Comparison of ENCODE assay signal across 28 cellular contexts in genomic region chr7:147428075-147428474, GRCh38.
"Had no signal": no experiment of that assay in that cellular context is flagged by ENCODE, and none has a peak within 500 bp of the region (broad histone marks: within the 10 kb centered on the region; RNA-seq: fewer than 3 reads in every experiment).

No MANE protein-coding gene starts in this region.

- FAIRE-seq: colon, endometrium, endothelial cell of umbilical vein, frontal cortex had no signal

- H3K9me3 ChIP-seq: colonic mucosa, esophagus muscularis mucosa, gastrocnemius medialis, gastroesophageal sphincter had no signal

- H3K27me3 Mint-ChIP-seq: dendritic cell treated with granulocyte-macrophage colony-stimulating factor and Interleukin-4, amounts not matched to agents 40 ng/mL and 50 ng/mL, for 4 days; effector memory CD8-positive, alpha-beta T cell had no signal

- H3K4me3 ChIP-seq: colonic mucosa, coronary artery, esophagus muscularis mucosa, esophagus squamous epithelium, gastrocnemius medialis, gastroesophageal sphincter, heart left ventricle, heart right ventricle, hepatocyte had no signal

- H3K79me2 ChIP-seq: hepatocyte had no signal

- H3K4me3 Mint-ChIP-seq: dendritic cell treated with granulocyte-macrophage colony-stimulating factor and Interleukin-4, amounts not matched to agents 40 ng/mL and 50 ng/mL, for 4 days; effector memory CD8-positive, alpha-beta T cell had no signal

- H3K27ac ChIP-seq: colonic mucosa, coronary artery, epithelial cell of prostate, esophagus muscularis mucosa, esophagus squamous epithelium, foreskin keratinocyte, gastrocnemius medialis, gastroesophageal sphincter, heart left ventricle, heart right ventricle, hepatocyte had no signal

- H3K36me3 ChIP-seq: colonic mucosa, esophagus muscularis mucosa, esophagus squamous epithelium, gastrocnemius medialis, gastroesophageal sphincter, heart left ventricle, heart right ventricle had no signal

- H3K27ac Mint-ChIP-seq: dendritic cell treated with granulocyte-macrophage colony-stimulating factor and Interleukin-4, amounts not matched to agents 40 ng/mL and 50 ng/mL, for 4 days; effector memory CD8-positive, alpha-beta T cell had no signal

- H3K27me3 ChIP-seq: colonic mucosa, esophagus muscularis mucosa, esophagus squamous epithelium, foreskin keratinocyte, gastrocnemius medialis, gastroesophageal sphincter, heart left ventricle, heart right ventricle, hepatocyte had no signal

- H3K4me2 ChIP-seq: hepatocyte had no signal

- H2AFZ ChIP-seq: hepatocyte had no signal

- ATAC-seq: effector memory CD8-positive, alpha-beta T cell; esophagus mucosa; foreskin keratinocyte; gastrocnemius medialis; gastroesophageal sphincter; heart left ventricle; heart right ventricle had no signal

- DNase-seq: colonic mucosa; cortex of kidney; dermis blood vessel endothelial cell; effector CD4-positive, alpha-beta T cell; effector CD8-positive, alpha-beta T cell; effector memory CD4-positive, alpha-beta T cell; effector memory CD8-positive, alpha-beta T cell; erythroblast; esophagus squamous epithelium; foreskin fibroblast; foreskin keratinocyte; foreskin melanocyte; gastrocnemius medialis; glutamatergic neuron; head of caudate nucleus; heart left ventricle; heart right ventricle had no signal

- H3K4me1 ChIP-seq: colonic mucosa, esophagus muscularis mucosa, esophagus squamous epithelium, foreskin keratinocyte, gastrocnemius medialis, gastroesophageal sphincter, heart left ventricle, heart right ventricle had no signal
